8 cellular contexts compared by ENCODE assay signal in genomic region chr1:47507921-47508894, GRCh38.
DNase-seq lines count a peak whose midpoint lies in the region; ATAC-seq and TF ChIP-seq lines count a peak whose summit lies in the region.

No MANE protein-coding gene starts in this region.

- no peaks in the 10 kb centered on the region for H3K36me3 Mint-ChIP-seq in activated CD4-positive, alpha-beta memory T cell treated with anti-CD3 and anti-CD28 coated beads for 36 hours
- peaks cover 4% of the 10 kb centered on the region for H3K36me3 Mint-ChIP-seq in activated CD4-positive, alpha-beta memory T cell treated with anti-CD3 and anti-CD28 coated beads, Interleukin-2, amount 10 ng/mL, durations not matched to agents 7 days and 5 days (ENCODE audit: low read depth)
- H3K36me3 Mint-ChIP-seq in activated B cell treated with CpG ODN at 0.5 μM for 24 hours (ENCODE audit: low read depth) (no peaks in the 10 kb centered on the region), osteocyte (ENCODE audit: unreplicated experiment) (no peaks in the 10 kb centered on the region)

- H3K4me1 Mint-ChIP-seq in activated CD4-positive, alpha-beta memory T cell treated with anti-CD3 and anti-CD28 coated beads for 36 hours (ENCODE audit: low read depth) = peaks cover 4% of the 10 kb centered on the region
- peaks cover 1% of the 10 kb centered on the region for H3K4me1 Mint-ChIP-seq in activated CD4-positive, alpha-beta memory T cell treated with anti-CD3 and anti-CD28 coated beads, Interleukin-2, amount 10 ng/mL, durations not matched to agents 7 days and 5 days
- peaks cover 10% of the 10 kb centered on the region for H3K4me1 Mint-ChIP-seq in activated B cell treated with CpG ODN at 0.5 μM for 24 hours
- peaks cover 6% of the 10 kb centered on the region for H3K4me1 Mint-ChIP-seq in osteocyte (ENCODE audit: unreplicated experiment)

- ATAC-seq in activated B cell treated with CpG ODN at 0.5 μM for 24 hours (ENCODE audit: low read depth) (peak; percentile 21), aorta (ENCODE audit: low FRiP score) (peak; percentile 79)

- DNase-seq in activated CD4-positive, alpha-beta memory T cell treated with anti-CD3 and anti-CD28 coated beads for 36 hours = peak; percentile 55
- DNase-seq in activated CD4-positive, alpha-beta memory T cell treated with anti-CD3 and anti-CD28 coated beads, Interleukin-2, amount 10 ng/mL, durations not matched to agents 7 days and 5 days = no peak
- DNase-seq in activated B cell treated with CpG ODN at 0.5 μM for 24 hours (no peak), fibroblast of the aortic adventitia (ENCODE audit: low read depth) (no peak), osteocyte (ENCODE audit: extremely low spot score, unreplicated experiment) (no peak), aorta (peak; percentile 44 to 81), SHP77 (lab: John Stamatoyannopoulos, UW) (no peak), A172 (ENCODE audit: low spot score) (no peak)

- no peaks in the 10 kb centered on the region for H3K4me1 ChIP-seq in aorta (ENCODE audit: control insufficient read depth in 1 of 2, insufficient read depth in 2 of 2, low read length in 2 of 2)

- WGBS in aorta, 2 donors = 1 to 2% methylated on average over 82 of the region's 82 CpGs

- peak overlapping the region; percentile 48 for H3K4me3 ChIP-seq in fibroblast of the aortic adventitia (ENCODE audit: low read depth, low read length)
- H3K4me3 ChIP-seq in aorta (ENCODE audit: low read length in 2 of 2) = peak overlapping the region; percentile 47 to 49

- H3K9me3 Mint-ChIP-seq in activated CD4-positive, alpha-beta memory T cell treated with anti-CD3 and anti-CD28 coated beads for 36 hours = no peaks in the 10 kb centered on the region
- no peaks in the 10 kb centered on the region for H3K9me3 Mint-ChIP-seq in activated CD4-positive, alpha-beta memory T cell treated with anti-CD3 and anti-CD28 coated beads, Interleukin-2, amount 10 ng/mL, durations not matched to agents 7 days and 5 days
- peaks cover 7% of the 10 kb centered on the region for H3K9me3 Mint-ChIP-seq in activated B cell treated with CpG ODN at 0.5 μM for 24 hours
- H3K9me3 Mint-ChIP-seq in osteocyte (ENCODE audit: unreplicated experiment) = no peaks in the 10 kb centered on the region

- H3K27ac ChIP-seq in aorta (ENCODE audit: low read depth in 1 of 2, low read length in 2 of 2) = peak overlapping the region in 1 of 2 donors; percentile 6

- no peak overlapping the region for H3K27ac Mint-ChIP-seq in activated CD4-positive, alpha-beta memory T cell treated with anti-CD3 and anti-CD28 coated beads for 36 hours
- no peak overlapping the region for H3K27ac Mint-ChIP-seq in activated CD4-positive, alpha-beta memory T cell treated with anti-CD3 and anti-CD28 coated beads, Interleukin-2, amount 10 ng/mL, durations not matched to agents 7 days and 5 days
- H3K27ac Mint-ChIP-seq in activated B cell treated with CpG ODN at 0.5 μM for 24 hours (no peak overlapping the region), osteocyte (ENCODE audit: unreplicated experiment) (no peak overlapping the region)

- POLR2A ChIA-PET in activated CD4-positive, alpha-beta memory T cell treated with anti-CD3 and anti-CD28 coated beads for 36 hours (lab: Charles Lee) = no interaction called here
- POLR2A ChIA-PET in activated CD4-positive, alpha-beta memory T cell treated with anti-CD3 and anti-CD28 coated beads, Interleukin-2, amount 10 ng/mL, durations not matched to agents 7 days and 5 days (lab: Charles Lee) = no interaction called here
- POLR2A ChIA-PET in activated B cell treated with CpG ODN at 0.5 μM for 24 hours (lab: Charles Lee) = interaction anchor here (0.6 kb wide), 1 partner anchor 119 kb away, joined by 3 read pairs; no protein-coding TSS in a partner anchor

- CTCF ChIA-PET in activated CD4-positive, alpha-beta memory T cell treated with anti-CD3 and anti-CD28 coated beads for 36 hours (lab: Charles Lee) = interaction anchor here (1.0 kb wide), 1 partner anchor 71 kb away, joined by 4 read pairs; the partner anchor contains the start of gene FOXD2
- CTCF ChIA-PET in activated CD4-positive, alpha-beta memory T cell treated with anti-CD3 and anti-CD28 coated beads, Interleukin-2, amount 10 ng/mL, durations not matched to agents 7 days and 5 days (lab: Charles Lee) = no interaction called here
- CTCF ChIA-PET in activated B cell treated with CpG ODN at 0.5 μM for 24 hours (lab: Charles Lee) = no interaction called here

- TF ChIP-seq CTCF in activated B cell treated with CpG ODN at 0.5 μM for 24 hours (IDR thresholded peaks at IDR 0.05) (no peak), fibroblast of the aortic adventitia (IDR thresholded peaks at IDR 0.05; ENCODE audit: insufficient read depth, low read length) (no peak), osteocyte (IDR thresholded peaks at IDR 0.05) (no peak)

- peak overlapping the region; percentile 38 for H3K4me3 Mint-ChIP-seq in activated CD4-positive, alpha-beta memory T cell treated with anti-CD3 and anti-CD28 coated beads for 36 hours
- no peak overlapping the region for H3K4me3 Mint-ChIP-seq in activated CD4-positive, alpha-beta memory T cell treated with anti-CD3 and anti-CD28 coated beads, Interleukin-2, amount 10 ng/mL, durations not matched to agents 7 days and 5 days
- peak overlapping the region; percentile 69 for H3K4me3 Mint-ChIP-seq in activated B cell treated with CpG ODN at 0.5 μM for 24 hours
- H3K4me3 Mint-ChIP-seq in osteocyte (ENCODE audit: unreplicated experiment) = peak overlapping the region; percentile 61

- no peaks in the 10 kb centered on the region for H3K36me3 ChIP-seq in aorta (ENCODE audit: control insufficient read depth in 1 of 2, insufficient read depth in 2 of 2, low read length in 1 of 2)

- H3K27me3 ChIP-seq in aorta (ENCODE audit: control insufficient read depth in 1 of 2, insufficient read depth in 2 of 2, low read length in 1 of 2) = no peaks in the 10 kb centered on the region

- peaks cover 68% of the 10 kb centered on the region for H3K27me3 Mint-ChIP-seq in activated CD4-positive, alpha-beta memory T cell treated with anti-CD3 and anti-CD28 coated beads for 36 hours
- peaks cover 60% of the 10 kb centered on the region for H3K27me3 Mint-ChIP-seq in activated CD4-positive, alpha-beta memory T cell treated with anti-CD3 and anti-CD28 coated beads, Interleukin-2, amount 10 ng/mL, durations not matched to agents 7 days and 5 days
- peaks cover 65% of the 10 kb centered on the region for H3K27me3 Mint-ChIP-seq in activated B cell treated with CpG ODN at 0.5 μM for 24 hours
- peaks cover 52% of the 10 kb centered on the region for H3K27me3 Mint-ChIP-seq in osteocyte (ENCODE audit: unreplicated experiment)

- intact Hi-C loops in activated CD4-positive, alpha-beta memory T cell treated with anti-CD3 and anti-CD28 coated beads for 36 hours (cut with micrococcal nuclease) = loop anchor here (2.0 to 10.0 kb wide), 2 partner anchors 71 to 217 kb away; no protein-coding TSS in a partner anchor
- intact Hi-C loops in activated B cell treated with CpG ODN at 0.5 μM for 24 hours (cut with micrococcal nuclease) (no loop called here), aorta (cut with DNase I) (loop anchor here (5.0 kb wide), 3 partner anchors 71 to 204 kb away; partner anchors contain the start of gene FOXD2 (in 1 of the 2))

- H3K9me3 ChIP-seq in aorta (ENCODE audit: control insufficient read depth, low read length) = no peaks in the 10 kb centered on the region

Comparison
In these comparisons a context has a peak if more than half of its experiments do, and no peak if none do; other contexts are left out.
1. DNase-seq: peak in activated CD4-positive, alpha-beta memory T cell treated with anti-CD3 and anti-CD28 coated beads for 36 hours (single experiment) and aorta (2 of 2); none in activated CD4-positive, alpha-beta memory T cell treated with anti-CD3 and anti-CD28 coated beads, Interleukin-2, amount 10 ng/mL, durations not matched to agents 7 days and 5 days (single experiment), activated B cell treated with CpG ODN at 0.5 μM for 24 hours (single experiment), fibroblast of the aortic adventitia (single experiment), osteocyte (single experiment), SHP77 (0 of 2) and A172 (single experiment).